Comparison of ENCODE assay signal across 8 cellular contexts in the genomic region with DNA sequence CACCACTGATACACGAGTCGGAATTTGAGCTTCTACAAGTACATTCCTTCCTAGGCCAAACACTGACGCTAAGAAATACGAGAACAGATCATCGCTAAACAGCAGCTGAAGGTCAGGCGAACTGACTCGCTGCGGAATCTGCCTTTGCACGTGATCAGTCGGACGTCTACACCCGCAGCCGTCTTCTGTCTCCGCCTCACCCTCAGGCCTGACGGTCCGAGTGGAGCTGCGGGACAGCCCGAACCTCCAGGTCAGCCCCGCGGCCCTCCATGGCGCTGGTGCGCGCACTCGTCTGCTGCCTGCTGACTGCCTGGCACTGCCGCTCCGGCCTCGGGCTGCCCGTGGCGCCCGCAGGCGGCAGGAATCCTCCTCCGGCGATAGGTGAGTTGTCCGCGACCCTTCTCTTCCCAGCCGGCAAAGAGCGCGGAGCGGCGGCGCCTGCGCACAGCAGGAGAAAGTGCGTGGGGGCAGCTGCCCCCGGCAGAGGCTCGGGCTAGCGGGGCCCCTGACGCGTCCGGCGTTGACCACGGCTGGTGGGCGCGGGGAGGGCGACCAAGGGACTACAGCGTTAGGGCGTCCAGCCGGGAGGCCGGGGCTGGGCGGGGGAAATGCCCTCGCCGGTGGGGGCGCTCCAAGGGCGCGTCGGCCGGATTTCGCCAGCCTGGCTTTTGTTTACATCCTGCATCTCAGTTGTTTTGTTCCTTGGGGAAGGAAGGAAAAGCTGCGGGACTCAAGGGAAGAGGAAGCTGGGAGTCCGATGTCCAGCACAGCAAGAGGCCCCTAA. TPM values are rescaled to one million over a fixed set of nuclear protein-coding genes. Genes with fewer than 3 reads are reported as not detected.
A peak's percentile ranks its signal among the peaks of the same experiment; 100 is the strongest.
DNase-seq lines count a peak whose midpoint lies in the region; FAIRE-seq and TF ChIP-seq lines count a peak whose summit lies in the region.

A gene with protein sequence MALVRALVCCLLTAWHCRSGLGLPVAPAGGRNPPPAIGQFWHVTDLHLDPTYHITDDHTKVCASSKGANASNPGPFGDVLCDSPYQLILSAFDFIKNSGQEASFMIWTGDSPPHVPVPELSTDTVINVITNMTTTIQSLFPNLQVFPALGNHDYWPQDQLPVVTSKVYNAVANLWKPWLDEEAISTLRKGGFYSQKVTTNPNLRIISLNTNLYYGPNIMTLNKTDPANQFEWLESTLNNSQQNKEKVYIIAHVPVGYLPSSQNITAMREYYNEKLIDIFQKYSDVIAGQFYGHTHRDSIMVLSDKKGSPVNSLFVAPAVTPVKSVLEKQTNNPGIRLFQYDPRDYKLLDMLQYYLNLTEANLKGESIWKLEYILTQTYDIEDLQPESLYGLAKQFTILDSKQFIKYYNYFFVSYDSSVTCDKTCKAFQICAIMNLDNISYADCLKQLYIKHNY (plus strand): TSS at position 181 of the 784 bp plus-strand sequence. CDS start 89 bp downstream, at position 270.

- peak; percentile 47 for FAIRE-seq in islet of Langerhans (lab: Jason Lieb, UNC)

- CTCF ChIA-PET in HEK293 (lab: Yijun Ruan, JAX) = interaction anchor here (0.6 to 3.6 kb wide), 12 partner anchors 9 to 815 kb away, joined by 3 to 24 read pairs (median 4); no protein-coding TSS in a partner anchor

- H3K36me3 ChIP-seq in HEK293 (ENCODE audit: control insufficient read depth in 2 of 2, insufficient read depth in 1 of 2, low read length in 2 of 2) = no peaks in the 10 kb centered on the region
- H3K36me3 ChIP-seq in MG63 = no peaks in the 10 kb centered on the region
- H3K36me3 ChIP-seq in SJSA1 = no peaks in the 10 kb centered on the region
- H3K36me3 ChIP-seq in skeletal muscle satellite cell (ENCODE audit: insufficient read depth, low read length) = no peaks in the 10 kb centered on the region

- no peaks in the 10 kb centered on the region for H3K9me3 ChIP-seq in HEK293 (ENCODE audit: control insufficient read depth, insufficient read depth, low read depth, low read length)
- no peaks in the 10 kb centered on the region for H3K9me3 ChIP-seq in MG63
- H3K9me3 ChIP-seq in SJSA1 (replicated peaks) = no peaks in the 10 kb centered on the region
- no peaks in the 10 kb centered on the region for H3K9me3 ChIP-seq in skeletal muscle satellite cell (replicated peaks; ENCODE audit: low read length)

- H3K4me1 ChIP-seq in HEK293 (ENCODE audit: control insufficient read depth, insufficient read depth, low read length) = peaks cover 12% of the 10 kb centered on the region
- H3K4me1 ChIP-seq in SJSA1 (replicated peaks) = peaks cover 9% of the 10 kb centered on the region
- H3K4me1 ChIP-seq in skeletal muscle satellite cell (ENCODE audit: control insufficient read depth, insufficient read depth, low read length) = peaks cover 20% of the 10 kb centered on the region

- POLR2A ChIA-PET in HEK293 (lab: Yijun Ruan, JAX) = interaction anchor here (0.6 to 1.8 kb wide), 12 partner anchors 9 to 318 kb away, joined by 3 to 6 read pairs (median 4); a partner anchor contains a TSS

- TF ChIP-seq CTCF in HEK293 (tag by site-specific recombination; IDR thresholded peaks at IDR 0.05) = peak; percentile 94

- 0 out of 2 replicates have a peak, but pooled peaks cover 2% of the 10 kb centered on the region for H3K27me3 ChIP-seq in MG63
- peaks cover 16% of the 10 kb centered on the region for H3K27me3 ChIP-seq in SJSA1 (replicated peaks)
- no peaks in the 10 kb centered on the region for H3K27me3 ChIP-seq in skeletal muscle satellite cell (ENCODE audit: control insufficient read depth, insufficient read depth, low read length)

- H3K9ac ChIP-seq in skeletal muscle satellite cell (ENCODE audit: low read depth, low read length) = peak within 1 kb of the TSS; percentile 85

- H3K4me3 ChIP-seq in HEK293 (ENCODE audit: low read depth, low read length) (peak within 1 kb of the TSS; percentile 66), MG63 (peak within 1 kb of the TSS; percentile 76), SJSA1 (peak within 1 kb of the TSS; percentile 73), skeletal muscle satellite cell (ENCODE audit: low read length) (peak within 1 kb of the TSS; percentile 77)

- H3K27ac ChIP-seq in HEK293 (ENCODE audit: extremely low read depth, low read depth, low read length) (peak within 1 kb of the TSS; percentile 78), SJSA1 (peak within 1 kb of the TSS; percentile 42)

- peak within 1 kb of the TSS; percentile 89 for H3K4me2 ChIP-seq in skeletal muscle satellite cell (ENCODE audit: low read length)

- DNase-seq in activated T-cell treated with anti-CD3 and anti-CD28 coated beads for 48 hours (ENCODE audit: low read depth) (peak; percentile 18), activated T-cell treated with anti-CD3 and anti-CD28 coated beads for 4 hours (no peak), MG63 (peak; percentile 76), SJSA1 (ENCODE audit: low read depth in 1 of 2, low spot score in 2 of 2) (peak; percentile 75 to 79), cerebellar cortex (ENCODE audit: low spot score) (peak; percentile 79)

TF ChIP-seq in HEK293, 187 proteins besides CTCF, POLR2A, EP300 and RAD21 (continues in another document):
- no peak for TF ChIP-seq ZNF16 (tag by site-specific recombination; IDR thresholded peaks at IDR 0.05; ENCODE audit: low read depth)
- TF ChIP-seq ZNF555 (tag by site-specific recombination; conservative IDR thresholded peaks at IDR 0.05) = no peak
- TF ChIP-seq ZNF473 (tag by site-specific recombination; IDR thresholded peaks at IDR 0.05) = no peak
- no peak for TF ChIP-seq ZNF404 (tag by site-specific recombination; IDR thresholded peaks at IDR 0.05)
- no peak for TF ChIP-seq SETDB1 (IDR thresholded peaks at IDR 0.05; ENCODE audit: insufficient read length, low read length)
- TF ChIP-seq, protein P1, sequence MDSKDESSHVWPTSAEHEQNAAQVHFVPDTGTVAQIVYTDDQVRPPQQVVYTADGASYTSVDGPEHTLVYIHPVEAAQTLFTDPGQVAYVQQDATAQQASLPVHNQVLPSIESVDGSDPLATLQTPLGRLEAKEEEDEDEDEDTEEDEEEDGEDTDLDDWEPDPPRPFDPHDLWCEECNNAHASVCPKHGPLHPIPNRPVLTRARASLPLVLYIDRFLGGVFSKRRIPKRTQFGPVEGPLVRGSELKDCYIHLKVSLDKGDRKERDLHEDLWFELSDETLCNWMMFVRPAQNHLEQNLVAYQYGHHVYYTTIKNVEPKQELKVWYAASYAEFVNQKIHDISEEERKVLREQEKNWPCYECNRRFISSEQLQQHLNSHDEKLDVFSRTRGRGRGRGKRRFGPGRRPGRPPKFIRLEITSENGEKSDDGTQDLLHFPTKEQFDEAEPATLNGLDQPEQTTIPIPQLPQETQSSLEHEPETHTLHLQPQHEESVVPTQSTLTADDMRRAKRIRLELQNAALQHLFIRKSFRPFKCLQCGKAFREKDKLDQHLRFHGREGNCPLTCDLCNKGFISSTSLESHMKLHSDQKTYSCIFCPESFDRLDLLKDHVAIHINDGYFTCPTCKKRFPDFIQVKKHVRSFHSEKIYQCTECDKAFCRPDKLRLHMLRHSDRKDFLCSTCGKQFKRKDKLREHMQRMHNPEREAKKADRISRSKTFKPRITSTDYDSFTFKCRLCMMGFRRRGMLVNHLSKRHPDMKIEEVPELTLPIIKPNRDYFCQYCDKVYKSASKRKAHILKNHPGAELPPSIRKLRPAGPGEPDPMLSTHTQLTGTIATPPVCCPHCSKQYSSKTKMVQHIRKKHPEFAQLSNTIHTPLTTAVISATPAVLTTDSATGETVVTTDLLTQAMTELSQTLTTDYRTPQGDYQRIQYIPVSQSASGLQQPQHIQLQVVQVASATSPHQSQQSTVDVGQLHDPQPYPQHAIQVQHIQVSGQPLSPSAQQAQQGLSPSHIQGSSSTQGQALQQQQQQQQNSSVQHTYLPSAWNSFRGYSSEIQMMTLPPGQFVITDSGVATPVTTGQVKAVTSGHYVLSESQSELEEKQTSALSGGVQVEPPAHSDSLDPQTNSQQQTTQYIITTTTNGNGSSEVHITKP (tag by site-specific recombination; IDR thresholded peaks at IDR 0.05) = peak; percentile 70
- TF ChIP-seq BCL11A (tag by site-specific recombination; IDR thresholded peaks at IDR 0.05; ENCODE audit: low read depth) = no peak
- no peak for TF ChIP-seq ZNF214 (tag by site-specific recombination; IDR thresholded peaks at IDR 0.05; ENCODE audit: borderline replicate concordance)
- no peak for TF ChIP-seq ZNF548 (tag by site-specific recombination; IDR thresholded peaks at IDR 0.05)
- TF ChIP-seq ZNF394 (tag by site-specific recombination; IDR thresholded peaks at IDR 0.05; ENCODE audit: borderline replicate concordance) = peak; percentile 45; the same call in 1 of the 2 replicates
- no peak for TF ChIP-seq ZNF114 (tag by site-specific recombination; IDR thresholded peaks at IDR 0.05)
- TF ChIP-seq ZXDB (tag by site-specific recombination; IDR thresholded peaks at IDR 0.05) = peak; percentile 69
- TF ChIP-seq, protein P2, sequence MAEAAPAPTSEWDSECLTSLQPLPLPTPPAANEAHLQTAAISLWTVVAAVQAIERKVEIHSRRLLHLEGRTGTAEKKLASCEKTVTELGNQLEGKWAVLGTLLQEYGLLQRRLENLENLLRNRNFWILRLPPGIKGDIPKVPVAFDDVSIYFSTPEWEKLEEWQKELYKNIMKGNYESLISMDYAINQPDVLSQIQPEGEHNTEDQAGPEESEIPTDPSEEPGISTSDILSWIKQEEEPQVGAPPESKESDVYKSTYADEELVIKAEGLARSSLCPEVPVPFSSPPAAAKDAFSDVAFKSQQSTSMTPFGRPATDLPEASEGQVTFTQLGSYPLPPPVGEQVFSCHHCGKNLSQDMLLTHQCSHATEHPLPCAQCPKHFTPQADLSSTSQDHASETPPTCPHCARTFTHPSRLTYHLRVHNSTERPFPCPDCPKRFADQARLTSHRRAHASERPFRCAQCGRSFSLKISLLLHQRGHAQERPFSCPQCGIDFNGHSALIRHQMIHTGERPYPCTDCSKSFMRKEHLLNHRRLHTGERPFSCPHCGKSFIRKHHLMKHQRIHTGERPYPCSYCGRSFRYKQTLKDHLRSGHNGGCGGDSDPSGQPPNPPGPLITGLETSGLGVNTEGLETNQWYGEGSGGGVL (tag by site-specific recombination; IDR thresholded peaks at IDR 0.05) = peak; percentile 36
- TF ChIP-seq TCF7L2 (IDR thresholded peaks at IDR 0.05; ENCODE audit: borderline replicate concordance, low read depth, low read length) = no peak

RNA-seq across cellular contexts. Expression of the gene that starts here (rescaled TPM):
- total RNA-seq in MG63 (2014; rRNA removed; shearing (Covaris generic); ENCODE audit: low replicate concordance) = 2.0 and 2.1 TPM in 2 replicates
- total RNA-seq in SJSA1 (2014; rRNA removed; shearing (Covaris generic)) = 0.60 and 2.1 TPM in 2 replicates
- 4.6 and 6.6 TPM in 2 replicates for total RNA-seq in skeletal muscle satellite cell (2012; rRNA removed)
